14 cellular contexts compared by ENCODE assay signal in the genomic region with DNA sequence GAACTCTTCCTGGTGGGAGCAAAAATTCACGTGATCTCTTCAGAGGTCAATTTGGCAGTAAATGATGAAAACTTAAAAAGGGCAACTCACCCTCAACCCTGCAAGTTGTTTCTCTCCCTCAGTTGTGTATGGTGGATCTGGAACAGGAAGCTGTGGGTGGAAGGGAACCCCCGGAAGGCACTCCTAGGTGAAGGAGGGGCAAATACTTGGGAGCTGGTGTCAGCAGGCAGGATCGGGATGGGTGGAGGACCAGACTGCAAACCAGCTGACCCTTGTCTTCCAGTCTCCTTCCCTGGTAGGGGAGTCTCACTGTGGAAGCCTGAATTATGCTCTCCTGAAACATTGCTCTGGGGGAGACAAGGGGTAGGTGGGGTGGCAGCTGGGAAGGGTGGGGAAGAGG. TPM values are rescaled to one million over a fixed set of nuclear protein-coding genes. Genes with fewer than 3 reads are reported as not detected.
DNase-seq lines count a peak whose midpoint lies in the region; FAIRE-seq and TF ChIP-seq lines count a peak whose summit lies in the region.
"Had no signal": no experiment of that assay in that cellular context is flagged by ENCODE, and none has a peak within 500 bp of the region (broad histone marks: within the 10 kb centered on the region; RNA-seq: fewer than 3 reads in every experiment).

No MANE protein-coding gene starts in this region.

- peaks cover 5% of the 10 kb centered on the region for H3K4me1 ChIP-seq in NT2/D1 (ENCODE audit: insufficient read depth, insufficient read length)
- H3K4me1 ChIP-seq in keratinocyte (ENCODE audit: control insufficient read depth, extremely low read depth, insufficient read depth, low read length), result peaks cover 5% of the 10 kb centered on the region
- no peaks in the 10 kb centered on the region for H3K4me1 ChIP-seq in HAP-1
- H3K4me1 ChIP-seq: body of pancreas, heart left ventricle had no signal

- no peak for TF ChIP-seq CTCF in keratinocyte (optimal IDR thresholded peaks at IDR 0.05 in 1 of 3, IDR thresholded peaks at IDR 0.05 in 1 of 3, conservative IDR thresholded peaks at IDR 0.05 in 1 of 3; ENCODE audit: extremely low read depth in 1 of 3, insufficient read depth in 2 of 3, low read length in 3 of 3)

- no peaks in the 10 kb centered on the region for H3K79me2 ChIP-seq in keratinocyte (ENCODE audit: control insufficient read depth, insufficient read depth, low read length)

- H3K27me3 ChIP-seq in NT2/D1 (ENCODE audit: insufficient read depth, insufficient read length), result no peaks in the 10 kb centered on the region
- H3K27me3 ChIP-seq in keratinocyte (ENCODE audit: control insufficient read depth, extremely low read depth, insufficient read depth, low read length), result peaks cover 16% of the 10 kb centered on the region
- H3K27me3 ChIP-seq in HAP-1 (ENCODE audit: low read depth), result 0 out of 2 replicates have a peak, but pooled peaks cover 2% of the 10 kb centered on the region
- H3K27me3 ChIP-seq: body of pancreas had no signal

- in situ Hi-C loops in HAP-1 (cut with MboI; ENCODE audit: low sequenced_read_pairs), result no loop called here

- H3K9ac ChIP-seq in NT2/D1 (ENCODE audit: insufficient read length, low read depth) (peak overlapping the region; percentile 71), keratinocyte (ENCODE audit: control insufficient read depth, extremely low read depth, insufficient read depth, low read length) (no peak overlapping the region)

- no peaks in the 10 kb centered on the region for H3K9me1 ChIP-seq in keratinocyte (ENCODE audit: control insufficient read depth, extremely low read depth, insufficient read depth, low read length)

- FAIRE-seq in keratinocyte (lab: Jason Lieb, UNC), result no peak
- FAIRE-seq: endometrium had no signal

- no peak overlapping the region for H3K27ac ChIP-seq in keratinocyte (ENCODE audit: control insufficient read depth, insufficient read depth, low read length)
- H3K27ac ChIP-seq: body of pancreas, heart left ventricle had no signal

- H3K4me2 ChIP-seq in keratinocyte (ENCODE audit: control insufficient read depth, extremely low read depth, insufficient read depth, low read depth, low read length), result peak overlapping the region; percentile 45

- H2AFZ ChIP-seq in keratinocyte (ENCODE audit: control insufficient read depth, low read length), result no peak overlapping the region

- H3K4me3 ChIP-seq in GM08714 (ENCODE audit: low read length) (peak overlapping the region; percentile 49; the same call in 1 of the 2 replicates), NT2/D1 (ENCODE audit: insufficient read length, low read depth) (peak overlapping the region; percentile 64), keratinocyte (ENCODE audit: control insufficient read depth in 2 of 3, extremely low read depth in 1 of 3, insufficient read depth in 2 of 3, low read depth in 1 of 3, low read length in 3 of 3) (peak overlapping the region in 2 of 3 experiments; percentile 16 to 45), HAP-1 (no peak overlapping the region)
- H3K4me3 ChIP-seq: body of pancreas, heart left ventricle had no signal

- H3K9me3 ChIP-seq in NT2/D1 (ENCODE audit: insufficient read depth, low read length), result peaks cover 10% of the 10 kb centered on the region
- H3K9me3 ChIP-seq in keratinocyte (ENCODE audit: control insufficient read depth, low read depth, low read length), result no peaks in the 10 kb centered on the region
- no peaks in the 10 kb centered on the region for H3K9me3 ChIP-seq in HAP-1
- H3K9me3 ChIP-seq: body of pancreas had no signal

- H3K36me3 ChIP-seq in NT2/D1 (ENCODE audit: insufficient read depth, insufficient read length, low read length), result no peaks in the 10 kb centered on the region
- H3K36me3 ChIP-seq in keratinocyte (ENCODE audit: control insufficient read depth in 2 of 2, extremely low read depth in 1 of 2, insufficient read depth in 2 of 2, low read length in 2 of 2), result no peaks in the 10 kb centered on the region
- no peaks in the 10 kb centered on the region for H3K36me3 ChIP-seq in HAP-1 (replicated peaks)
- H3K36me3 ChIP-seq: heart left ventricle had no signal

- no peaks in the 10 kb centered on the region for H4K20me1 ChIP-seq in keratinocyte (ENCODE audit: control insufficient read depth, extremely low read depth, insufficient read depth, low read length)

- peak; percentile 21 for DNase-seq in AG20443 (ENCODE audit: low spot score)
- DNase-seq in NT2/D1 (ENCODE audit: low read depth, low spot score), result no peak
- peak; percentile 58 for DNase-seq in keratinocyte (ENCODE audit: low read depth, low spot score)
- no peak for DNase-seq in putamen (ENCODE audit: low spot score)
- no peak for DNase-seq in activated CD8-positive, alpha-beta memory T cell treated with anti-CD3 and anti-CD28 coated beads, Interleukin-2, amount 50 U/mL, for 48 hours
- DNase-seq in HAP-1 (ENCODE audit: low spot score in 2 of 2), result no peak
- DNase-seq in UCSD-AML1 (lab: John Stamatoyannopoulos, UW; ENCODE audit: unreplicated experiment), result no peak
- DNase-seq: activated CD4-positive, CD25-positive, alpha-beta regulatory T cell; NCI-H1436 had no signal

- dilution Hi-C loops in keratinocyte (cut with MboI; ENCODE audit: extremely low pct_ligation_motif_present, low sequenced_read_pairs), result no loop called here

RNA-seq across cellular contexts. Expression of a gene that starts 33.5 kb away (rescaled TPM):
- polyA plus RNA-seq in keratinocyte, result not detected in 3 replicates
- polyA plus RNA-seq in keratinocyte (2011; ENCODE audit: low read depth), result not detected
- polyA plus RNA-seq in keratinocyte (2011; cell fraction: cytosol; rRNA removed), result not detected in 2 replicates
- polyA plus RNA-seq in keratinocyte (2011; cell fraction: nucleus; rRNA removed), result not detected in 2 replicates
- not detected in 2 replicates for polyA plus RNA-seq in keratinocyte (2012; ENCODE audit: low replicate concordance)
- polyA minus RNA-seq in keratinocyte, result not detected in 3 replicates
- not detected for polyA minus RNA-seq in keratinocyte (2011; cell fraction: cytosol; rRNA and poly(A)+ RNA removed)
- not detected in 2 replicates for polyA minus RNA-seq in keratinocyte (2011; cell fraction: nucleus; rRNA and poly(A)+ RNA removed)
- polyA plus RNA-seq: heart left ventricle, liver had no signal

Comparison
In these comparisons a context has a peak if more than half of its experiments do, and no peak if none do; other contexts are left out.
1. DNase-seq: peak in AG20443 (single experiment) and keratinocyte (single experiment); none in NT2/D1 (single experiment), putamen (single experiment), activated CD8-positive, alpha-beta memory T cell treated with anti-CD3 and anti-CD28 coated beads, Interleukin-2, amount 50 U/mL, for 48 hours (single experiment), HAP-1 (0 of 2) and UCSD-AML1 (single experiment).